15 cellular contexts compared by ENCODE assay signal in genomic region chr2:112821682-112822081, GRCh38. TPM values are rescaled to one million over a fixed set of nuclear protein-coding genes. Genes with fewer than 3 reads are reported as not detected.
DNase-seq lines count a peak whose midpoint lies in the region; TF ChIP-seq lines count a peak whose summit lies in the region.
"Had no signal": no experiment of that assay in that cellular context is flagged by ENCODE, and none has a peak within 500 bp of the region (broad histone marks: within the 10 kb centered on the region; RNA-seq: fewer than 3 reads in every experiment).

No MANE protein-coding gene starts in this region.

- no peaks in the 10 kb centered on the region for H3K79me2 ChIP-seq in Loucy (ENCODE audit: insufficient read depth, low read length)

- CTCF ChIA-PET in activated naive CD4-positive, alpha-beta T cell treated with anti-CD3 and anti-CD28 coated beads for 36 hours (lab: Charles Lee): interaction anchor here (0.6 to 1.1 kb wide), 2 partner anchors 63 to 67 kb away, joined by 3 read pairs; no protein-coding TSS in a partner anchor

- intact Hi-C loops in activated naive CD4-positive, alpha-beta T cell treated with anti-CD3 and anti-CD28 coated beads for 36 hours (cut with micrococcal nuclease): loop anchor here (5.0 kb wide), 1 partner anchor 39 kb away; the partner anchor contains the start of gene IL1A
- intact Hi-C loops in activated T-helper 2 cell treated with anti-CD3 and anti-CD28 coated beads, Interferon-gamma antibody, Interleukin-2, Interleukin-4, amounts not matched to agents 10 μg/mL and 5 μg/mL and 100 μg/mL, durations not matched to agents 14 hours and 24 hours and 36 hours (cut with micrococcal nuclease): loop anchor here (1.0 to 10.0 kb wide), 7 partner anchors 13 to 177 kb away; partner anchors contain the start of gene SLC20A1

- H3K4me1 ChIP-seq in Loucy (ENCODE audit: insufficient read depth, low read length, poor library complexity, severe bottlenecking): peaks cover 20% of the 10 kb centered on the region
- H3K4me1 ChIP-seq: prostate gland had no signal

- H3K9me3 Mint-ChIP-seq in activated naive CD4-positive, alpha-beta T cell treated with anti-CD3 and anti-CD28 coated beads for 36 hours: no peaks in the 10 kb centered on the region
- no peaks in the 10 kb centered on the region for H3K9me3 Mint-ChIP-seq in activated T-helper 2 cell treated with anti-CD3 and anti-CD28 coated beads, Interferon-gamma antibody, Interleukin-2, Interleukin-4, amounts not matched to agents 10 μg/mL and 5 μg/mL and 100 μg/mL, durations not matched to agents 14 hours and 24 hours and 36 hours
- no peaks in the 10 kb centered on the region for H3K9me3 Mint-ChIP-seq in stimulated activated naive CD8-positive, alpha-beta T cell treated with anti-CD3 and anti-CD28 coated beads, Interleukin-15, Interleukin-2, amounts not matched to agents 100 ng/mL and 50 ng/mL, for 24 hours
- H3K9me3 Mint-ChIP-seq: mesothelial cell of epicardium had no signal

- no peaks in the 10 kb centered on the region for H3K36me3 Mint-ChIP-seq in activated naive CD4-positive, alpha-beta T cell treated with anti-CD3 and anti-CD28 coated beads for 36 hours (ENCODE audit: low read depth)
- no peaks in the 10 kb centered on the region for H3K36me3 Mint-ChIP-seq in activated T-helper 2 cell treated with anti-CD3 and anti-CD28 coated beads, Interferon-gamma antibody, Interleukin-2, Interleukin-4, amounts not matched to agents 10 μg/mL and 5 μg/mL and 100 μg/mL, durations not matched to agents 14 hours and 24 hours and 36 hours (ENCODE audit: low read depth)
- H3K36me3 Mint-ChIP-seq in stimulated activated naive CD8-positive, alpha-beta T cell treated with anti-CD3 and anti-CD28 coated beads, Interleukin-15, Interleukin-2, amounts not matched to agents 100 ng/mL and 50 ng/mL, for 24 hours (ENCODE audit: low read depth): no peaks in the 10 kb centered on the region
- H3K36me3 Mint-ChIP-seq: mesothelial cell of epicardium had no signal

- H3K36me3 ChIP-seq in Loucy (ENCODE audit: insufficient read depth, low read length): no peaks in the 10 kb centered on the region
- H3K36me3 ChIP-seq: prostate gland had no signal

- no peak overlapping the region for H3K27ac Mint-ChIP-seq in activated naive CD4-positive, alpha-beta T cell treated with anti-CD3 and anti-CD28 coated beads for 36 hours
- peak overlapping the region; percentile 78 for H3K27ac Mint-ChIP-seq in activated T-helper 2 cell treated with anti-CD3 and anti-CD28 coated beads, Interferon-gamma antibody, Interleukin-2, Interleukin-4, amounts not matched to agents 10 μg/mL and 5 μg/mL and 100 μg/mL, durations not matched to agents 14 hours and 24 hours and 36 hours
- H3K27ac Mint-ChIP-seq in stimulated activated naive CD8-positive, alpha-beta T cell treated with anti-CD3 and anti-CD28 coated beads, Interleukin-15, Interleukin-2, amounts not matched to agents 100 ng/mL and 50 ng/mL, for 24 hours: peak overlapping the region; percentile 77
- H3K27ac Mint-ChIP-seq: mesothelial cell of epicardium had no signal

- TF ChIP-seq CTCF in Loucy (conservative IDR thresholded peaks at IDR 0.05; ENCODE audit: low read length) (no peak), GM10266 (IDR thresholded peaks at IDR 0.05; ENCODE audit: control insufficient read depth, insufficient read depth, low read depth, missing control alignments) (no peak)

- H4K20me1 ChIP-seq in Loucy (ENCODE audit: insufficient read depth, low read length, poor library complexity, severe bottlenecking): no peaks in the 10 kb centered on the region

- no peak overlapping the region for H2AFZ ChIP-seq in Loucy (ENCODE audit: low read length)

- no peak overlapping the region for H3K9ac ChIP-seq in Loucy (ENCODE audit: low read depth, low read length, poor library complexity, severe bottlenecking)

- H3K27me3 ChIP-seq in Loucy (ENCODE audit: insufficient read depth, low read length, poor library complexity, severe bottlenecking): no peaks in the 10 kb centered on the region

- H3K27me3 Mint-ChIP-seq in activated naive CD4-positive, alpha-beta T cell treated with anti-CD3 and anti-CD28 coated beads for 36 hours (ENCODE audit: low read depth): no peaks in the 10 kb centered on the region
- no peaks in the 10 kb centered on the region for H3K27me3 Mint-ChIP-seq in activated T-helper 2 cell treated with anti-CD3 and anti-CD28 coated beads, Interferon-gamma antibody, Interleukin-2, Interleukin-4, amounts not matched to agents 10 μg/mL and 5 μg/mL and 100 μg/mL, durations not matched to agents 14 hours and 24 hours and 36 hours (ENCODE audit: low read depth)
- H3K27me3 Mint-ChIP-seq in stimulated activated naive CD8-positive, alpha-beta T cell treated with anti-CD3 and anti-CD28 coated beads, Interleukin-15, Interleukin-2, amounts not matched to agents 100 ng/mL and 50 ng/mL, for 24 hours: no peaks in the 10 kb centered on the region

- H3K9me2 ChIP-seq in Loucy (replicated peaks; ENCODE audit: low read depth, low read length): no peaks in the 10 kb centered on the region

- H3K4me3 ChIP-seq in Loucy (ENCODE audit: low read length, poor library complexity, severe bottlenecking): no peak overlapping the region
- H3K4me3 ChIP-seq: prostate gland had no signal

- H3F3A ChIP-seq in Loucy (ENCODE audit: low read depth): no peaks in the 10 kb centered on the region

- no peak overlapping the region for H3K4me3 Mint-ChIP-seq in activated naive CD4-positive, alpha-beta T cell treated with anti-CD3 and anti-CD28 coated beads for 36 hours
- H3K4me3 Mint-ChIP-seq in activated T-helper 2 cell treated with anti-CD3 and anti-CD28 coated beads, Interferon-gamma antibody, Interleukin-2, Interleukin-4, amounts not matched to agents 10 μg/mL and 5 μg/mL and 100 μg/mL, durations not matched to agents 14 hours and 24 hours and 36 hours (ENCODE audit: low read depth): peak overlapping the region; percentile 33
- peak overlapping the region; percentile 2 for H3K4me3 Mint-ChIP-seq in stimulated activated naive CD8-positive, alpha-beta T cell treated with anti-CD3 and anti-CD28 coated beads, Interleukin-15, Interleukin-2, amounts not matched to agents 100 ng/mL and 50 ng/mL, for 24 hours
- H3K4me3 Mint-ChIP-seq: mesothelial cell of epicardium had no signal

- peaks cover 15% of the 10 kb centered on the region for H3K4me1 Mint-ChIP-seq in activated naive CD4-positive, alpha-beta T cell treated with anti-CD3 and anti-CD28 coated beads for 36 hours (ENCODE audit: low read depth)
- peaks cover 41% of the 10 kb centered on the region for H3K4me1 Mint-ChIP-seq in activated T-helper 2 cell treated with anti-CD3 and anti-CD28 coated beads, Interferon-gamma antibody, Interleukin-2, Interleukin-4, amounts not matched to agents 10 μg/mL and 5 μg/mL and 100 μg/mL, durations not matched to agents 14 hours and 24 hours and 36 hours (ENCODE audit: low read depth)
- peaks cover 37% of the 10 kb centered on the region for H3K4me1 Mint-ChIP-seq in stimulated activated naive CD8-positive, alpha-beta T cell treated with anti-CD3 and anti-CD28 coated beads, Interleukin-15, Interleukin-2, amounts not matched to agents 100 ng/mL and 50 ng/mL, for 24 hours (ENCODE audit: low read depth)

- DNase-seq in activated naive CD4-positive, alpha-beta T cell treated with anti-CD3 and anti-CD28 coated beads for 36 hours: peak; percentile 12
- no peak for DNase-seq in activated naive CD4-positive, alpha-beta T cell (lab: John Stamatoyannopoulos, UW)
- DNase-seq in activated T-helper 2 cell treated with anti-CD3 and anti-CD28 coated beads, Interferon-gamma antibody, Interleukin-2, Interleukin-4, amounts not matched to agents 10 μg/mL and 5 μg/mL and 100 μg/mL, durations not matched to agents 14 hours and 24 hours and 36 hours (ENCODE audit: low spot score): peak; percentile 20
- DNase-seq in GM10266 (ENCODE audit: extremely low spot score): no peak
- DNase-seq in SIG-M5 (lab: John Stamatoyannopoulos, UW): no peak
- no peak for DNase-seq in RKO (ENCODE audit: low spot score)
- DNase-seq: DMS79, foreskin fibroblast, NCI-H2081 treated with DMSO at 0.1 percent for 48 hours had no signal

- peak overlapping the region; percentile 21 for H3K4me2 ChIP-seq in Loucy (ENCODE audit: low read depth, low read length, poor library complexity, severe bottlenecking)

- H3K9me3 ChIP-seq in Loucy (ENCODE audit: insufficient read depth, low read depth, low read length): no peaks in the 10 kb centered on the region
- H3K9me3 ChIP-seq: prostate gland had no signal

RNA-seq across cellular contexts. Expression of gene IL1B, which starts 14.9 kb away (rescaled TPM):
- not detected for total RNA-seq in activated naive CD4-positive, alpha-beta T cell treated with anti-CD3 and anti-CD28 coated beads for 36 hours
- not detected in 2 replicates for total RNA-seq in activated T-helper 2 cell treated with anti-CD3 and anti-CD28 coated beads, Interferon-gamma antibody, Interleukin-2, Interleukin-4, amounts not matched to agents 10 μg/mL and 5 μg/mL and 100 μg/mL, durations not matched to agents 14 hours and 24 hours and 36 hours
- total RNA-seq: activated CD8-positive, alpha-beta memory T cell treated with anti-CD3 and anti-CD28 coated beads for 36 hours; astrocyte; prostate gland had no signal

RNA-seq across cellular contexts. Expression of gene IL1A, which starts 37.4 kb away (rescaled TPM):
- under 1 TPM; 0.17 to 0.29 TPM for total RNA-seq in activated naive CD4-positive, alpha-beta T cell treated with anti-CD3 and anti-CD28 coated beads for 36 hours
- total RNA-seq in activated T-helper 2 cell treated with anti-CD3 and anti-CD28 coated beads, Interferon-gamma antibody, Interleukin-2, Interleukin-4, amounts not matched to agents 10 μg/mL and 5 μg/mL and 100 μg/mL, durations not matched to agents 14 hours and 24 hours and 36 hours: 6.8 and 7.0 TPM in 2 replicates

RNA-seq across cellular contexts. Expression of gene CKAP2L, which starts 57.3 kb away (rescaled TPM):
- 10 to 100 TPM; 49.2 to 50.8 TPM for total RNA-seq in activated naive CD4-positive, alpha-beta T cell treated with anti-CD3 and anti-CD28 coated beads for 36 hours
- 24.4 and 27.2 TPM in 2 replicates for total RNA-seq in activated T-helper 2 cell treated with anti-CD3 and anti-CD28 coated beads, Interferon-gamma antibody, Interleukin-2, Interleukin-4, amounts not matched to agents 10 μg/mL and 5 μg/mL and 100 μg/mL, durations not matched to agents 14 hours and 24 hours and 36 hours

Comparison
In these comparisons a context has a peak if more than half of its experiments do, and no peak if none do; other contexts are left out.
1. DNase-seq: peak in activated naive CD4-positive, alpha-beta T cell treated with anti-CD3 and anti-CD28 coated beads for 36 hours (single experiment) and activated T-helper 2 cell treated with anti-CD3 and anti-CD28 coated beads, Interferon-gamma antibody, Interleukin-2, Interleukin-4, amounts not matched to agents 10 μg/mL and 5 μg/mL and 100 μg/mL, durations not matched to agents 14 hours and 24 hours and 36 hours (single experiment); none in activated naive CD4-positive, alpha-beta T cell (0 of 4), GM10266 (single experiment), SIG-M5 (single experiment) and RKO (single experiment).